In genomic region chr17:35368086-35368824, GRCh38 we compare ENCODE assay signal across 9 cellular contexts. TPM values are rescaled to one million over a fixed set of nuclear protein-coding genes. Genes with fewer than 3 reads are reported as not detected.
DNase-seq lines count a peak whose midpoint lies in the region; ATAC-seq and TF ChIP-seq lines count a peak whose summit lies in the region.
"Had no signal": no experiment of that assay in that cellular context is flagged by ENCODE, and none has a peak within 500 bp of the region (broad histone marks: within the 10 kb centered on the region; RNA-seq: fewer than 3 reads in every experiment).

No MANE protein-coding gene starts in this region.

- ATAC-seq in GM18907 (IDR thresholded peaks at IDR 0.05; ENCODE audit: unreplicated experiment) = peak; percentile 92
- peak; percentile 72 for ATAC-seq in HG03039 (IDR thresholded peaks at IDR 0.05; ENCODE audit: unreplicated experiment)
- ATAC-seq in left lung = peak; percentile 94

- no peaks in the 10 kb centered on the region for H3K4me1 Mint-ChIP-seq in nephron progenitor cell

- no peak overlapping the region for H3K4me3 Mint-ChIP-seq in nephron progenitor cell
- H3K4me3 Mint-ChIP-seq: nephron had no signal

- H3K27me3 ChIP-seq in left lung = peaks cover 0 to 16% of the 10 kb centered on the region in 2 donors

- no peak overlapping the region for H3K9ac ChIP-seq in SK-N-MC (ENCODE audit: insufficient read length)

- H3K36me3 ChIP-seq in SK-N-MC (ENCODE audit: insufficient read depth, low read length) (peaks cover 88% of the 10 kb centered on the region), left lung (peaks cover 0 to 23% of the 10 kb centered on the region in 2 donors)

- H3K4me1 ChIP-seq in left lung = peaks cover 0 to 60% of the 10 kb centered on the region in 2 donors

- H3K4me3 ChIP-seq in SK-N-MC = no peak overlapping the region
- H3K4me3 ChIP-seq in left lung = no peak overlapping the region
- H3K4me3 ChIP-seq in lower leg skin (ENCODE audit: low read depth, poor library complexity, severe bottlenecking) = no peak overlapping the region

- H3K27ac Mint-ChIP-seq in nephron progenitor cell = no peak overlapping the region
- H3K27ac Mint-ChIP-seq: nephron had no signal

- H3K9me3 Mint-ChIP-seq in nephron progenitor cell = peaks cover 29% of the 10 kb centered on the region

- intact Hi-C loops in left lung (cut with DNase I) = loop anchor here in 1 of 2 donors (10.0 kb wide), 1 partner anchor 57 kb away; no protein-coding TSS in a partner anchor
- intact Hi-C loops in lower leg skin (cut with DNase I; ENCODE audit: low total_unique reads) = no loop called here

- DNase-seq in Ammon's horn (ENCODE audit: low spot score) (peak; percentile 75), SK-N-MC (ENCODE audit: low read depth, low spot score) (no peak), left lung (peak in 1 of 2 donors; percentile 43), lower leg skin (ENCODE audit: low spot score in 2 of 2) (no peak), nephron progenitor cell (no peak), NCI-H1436 treated with DMSO at 0.1 percent for 48 hours (lab: John Stamatoyannopoulos, UW) (no peak)

- TF ChIP-seq POLR2A in lower leg skin (IDR thresholded peaks at IDR 0.05) = no peak

- H3K9me3 ChIP-seq in SK-N-MC (ENCODE audit: low read depth, low read length) (peaks cover 21% of the 10 kb centered on the region), left lung (no peaks in the 10 kb centered on the region)

- H3K36me3 Mint-ChIP-seq in nephron progenitor cell (ENCODE audit: low read depth) = no peaks in the 10 kb centered on the region

- 64 to 66% methylated on average over 4 of the region's 4 CpGs for WGBS in lower leg skin, 2 donors

- H3K27ac ChIP-seq in SK-N-MC (0 out of 2 replicates have a peak overlapping the region, but pooled peaks have one; percentile 33), left lung (no peak overlapping the region)

- TF ChIP-seq CTCF in left lung (IDR thresholded peaks at IDR 0.05) = no peak
- no peak for TF ChIP-seq CTCF in lower leg skin (IDR thresholded peaks at IDR 0.05)
- TF ChIP-seq CTCF in nephron progenitor cell (IDR thresholded peaks at IDR 0.05) = no peak

- H3K27me3 Mint-ChIP-seq in nephron progenitor cell (ENCODE audit: low read depth, poor library complexity) = peaks cover 90% of the 10 kb centered on the region

RNA-seq across cellular contexts. Expression of gene SLFN11, which starts 5.2 kb away (rescaled TPM):
- 10 to 100 TPM; 53.2 to 92.7 TPM for total RNA-seq in left lung
- 10 to 100 TPM in 1 of 4 donors, 1 to 10 TPM in 3; 3.3 to 11.4 (median 7.0) TPM for total RNA-seq in lower leg skin

Comparison
In these comparisons a context has a peak if more than half of its experiments do, and no peak if none do; other contexts are left out.
1. RNA of gene SLFN11, which starts 5.2 kb away (total RNA-seq): 53.2 to 92.7 TPM in left lung; 3.3 to 11.4 TPM in lower leg skin; every median in the first group is over 4 times any median in the second.
2. Peak in every context shown above with its lines, with median percentiles within 50 percentile points of each other: ATAC-seq.